ENCODE assay signal across 29 cellular contexts in genomic region chr12:66380769-66381168, GRCh38.
"Had no signal": no experiment of that assay in that cellular context is flagged by ENCODE, and none has a peak within 500 bp of the region (broad histone marks: within the 10 kb centered on the region; RNA-seq: fewer than 3 reads in every experiment).

No MANE protein-coding gene starts in this region.

- H3K9me3 ChIP-seq: MG63 had no signal

- H3K36me3 ChIP-seq: MG63 had no signal

- H3K27me3 ChIP-seq: MG63 had no signal

- FAIRE-seq: bronchial epithelial cell had no signal

- H3K27ac ChIP-seq: WERI-Rb-1 had no signal

- DNase-seq: activated CD4-positive, alpha-beta memory T cell treated with anti-CD3 and anti-CD28 coated beads, Interleukin-2, amount 10 ng/mL, durations not matched to agents 7 days and 5 days; activated CD4-positive, alpha-beta T cell treated with anti-CD3 and anti-CD28 coated beads for 1 hour; activated CD4-positive, alpha-beta T cell treated with anti-CD3 and anti-CD28 coated beads for 48 hours; activated CD4-positive, CD25-positive, alpha-beta regulatory T cell; activated CD8-positive, alpha-beta memory T cell treated with anti-CD3 and anti-CD28 coated beads for 24 hours; activated CD8-positive, alpha-beta memory T cell treated with anti-CD3 and anti-CD28 coated beads, Interleukin-2, amount 10 ng/mL, durations not matched to agents 7 days and 5 days; activated CD8-positive, alpha-beta memory T cell treated with anti-CD3 and anti-CD28 coated beads, Interleukin-2, amount 50 U/mL, for 48 hours; activated effector memory CD4-positive, alpha-beta T cell treated with Interleukin-2 at 50 U/mL for 16 hours; activated naive CD4-positive, alpha-beta T cell treated with anti-CD3 and anti-CD28 coated beads, Interleukin-2, amount 10 ng/mL, durations not matched to agents 7 days and 5 days; activated naive CD8-positive, alpha-beta T cell treated with anti-CD3 and anti-CD28 coated beads, Interleukin-2, amount 50 U/mL, for 24 hours; activated T-cell treated with anti-CD3 and anti-CD28 coated beads, Interleukin-2, amount 50 U/mL, for 48 hours; anterior cingulate cortex; caudate nucleus; cerebellar nuclear complex; MG63; NCI-H1105; NCI-H1417 treated with DMSO at 0.1 percent for 48 hours; NCI-H187 treated with DMSO at 0.1 percent for 48 hours; NCI-H2081; NCI-H2171 treated with DMSO at 0.1 percent for 48 hours; NCI-H226; NCI-H524 treated with DMSO at 0.1 percent for 48 hours; Right ventricle myocardium superior; SW 1271; T-helper 1 cell; T-helper 2 cell; T-helper 9 cell; WERI-Rb-1 had no signal

- H3K4me3 ChIP-seq: MG63 had no signal
